In the genomic region with DNA sequence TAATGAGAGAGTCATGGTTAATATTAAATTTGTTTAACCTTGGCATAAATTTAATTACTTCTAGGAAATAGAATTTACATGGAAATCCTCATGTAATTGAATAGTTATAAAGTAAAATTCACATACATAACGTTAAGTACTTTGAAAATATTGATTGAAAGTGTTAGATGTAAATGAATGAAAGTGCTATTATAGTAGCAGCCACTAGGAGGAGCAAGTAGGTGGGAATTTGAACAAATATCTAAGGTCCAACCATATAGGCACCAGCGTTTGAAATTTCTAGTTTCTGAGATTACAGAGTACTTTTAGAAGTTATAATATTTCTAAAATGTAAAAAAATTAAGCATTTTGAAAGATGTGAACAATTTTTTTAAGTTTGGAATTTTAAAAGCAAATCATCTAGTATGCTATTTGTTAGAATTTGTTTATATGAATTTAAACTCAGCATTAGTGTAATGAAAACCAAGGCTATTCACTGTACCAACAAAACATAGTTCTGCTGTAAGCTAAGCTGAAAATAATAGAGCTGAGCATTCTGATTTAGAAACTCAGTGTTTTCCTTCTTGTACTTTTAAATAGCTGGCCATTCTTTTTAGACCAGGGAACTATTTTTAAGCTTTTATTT, we compare ENCODE assay signal across 8 cellular contexts. TPM values are rescaled to one million over a fixed set of nuclear protein-coding genes. Genes with fewer than 3 reads are reported as not detected.
A peak's percentile ranks its signal among the peaks of the same experiment; 100 is the strongest.
DNase-seq lines count a peak whose midpoint lies in the region; ATAC-seq, FAIRE-seq and TF ChIP-seq lines count a peak whose summit lies in the region.

No MANE protein-coding gene starts in this region.

- no TSS peak for BruUV-seq in mammary epithelial cell (replicated peaks; lab: Mats Ljungman, UMichigan)

- intact Hi-C loops in mammary epithelial cell (cut with micrococcal nuclease) (loop anchor here (1.0 to 10.0 kb wide), 3 partner anchors 69 to 222 kb away; no protein-coding TSS in a partner anchor), upper lobe of right lung (cut with DNase I) (no loop called here)

- H2AFZ ChIP-seq in mammary epithelial cell (ENCODE audit: low read depth, low read length), result no peak overlapping the region

- H3K79me2 ChIP-seq in mammary epithelial cell (ENCODE audit: insufficient read depth, low read length), result peaks cover 58% of the 10 kb centered on the region

- ATAC-seq in GM19463 (IDR thresholded peaks at IDR 0.05; ENCODE audit: unreplicated experiment) (peak; percentile 49), HG03565 (IDR thresholded peaks at IDR 0.05; ENCODE audit: unreplicated experiment) (peak; percentile 53), upper lobe of right lung (peak; percentile 78)

- H3K9ac ChIP-seq in mammary epithelial cell (ENCODE audit: insufficient read depth, low read length), result peak overlapping the region; percentile 20

- TF ChIP-seq CTCF in D721Med (IDR thresholded peaks at IDR 0.05; ENCODE audit: insufficient read depth, missing control alignments) (peak; percentile 97), mammary epithelial cell (conservative IDR thresholded peaks at IDR 0.05 in 1 of 2, IDR thresholded peaks at IDR 0.05 in 1 of 2; ENCODE audit: extremely low read depth in 1 of 2, insufficient read depth in 1 of 2, low read depth in 1 of 2, low read length in 2 of 2) (peak; percentile 77 to 90), upper lobe of right lung (IDR thresholded peaks at IDR 0.05) (peak; percentile 91)

- peak; percentile 93 for FAIRE-seq in D721Med (lab: Jason Lieb, UNC)

- H3K4me3 ChIP-seq in mammary epithelial cell (replicated peaks in 1 of 3; ENCODE audit: insufficient read depth in 1 of 3, low read depth in 2 of 3, low read length in 3 of 3) (no peak overlapping the region), upper lobe of right lung (peak overlapping the region; percentile 45)

- in situ Hi-C loops in mammary epithelial cell (cut with MboI; ENCODE audit: low sequenced_read_pairs in 2 of 2), result loop anchor here (25.0 kb wide), 1 partner anchor 154 kb away; no protein-coding TSS in a partner anchor

- peaks cover 13% of the 10 kb centered on the region for H3K4me1 ChIP-seq in mammary epithelial cell (ENCODE audit: insufficient read depth, low read length)
- peaks cover 18% of the 10 kb centered on the region for H3K4me1 ChIP-seq in upper lobe of right lung

- H3K9me3 ChIP-seq in mammary epithelial cell (replicated peaks; ENCODE audit: insufficient read depth, low read length) (no peaks in the 10 kb centered on the region), upper lobe of right lung (no peaks in the 10 kb centered on the region)

- no peaks in the 10 kb centered on the region for H3K36me3 ChIP-seq in mammary epithelial cell (ENCODE audit: insufficient read depth, low read length)
- no peaks in the 10 kb centered on the region for H3K36me3 ChIP-seq in upper lobe of right lung

- H3K27me3 ChIP-seq in mammary epithelial cell (ENCODE audit: insufficient read depth, low read length), result no peaks in the 10 kb centered on the region
- no peaks in the 10 kb centered on the region for H3K27me3 ChIP-seq in upper lobe of right lung

- H4K20me1 ChIP-seq in mammary epithelial cell (ENCODE audit: insufficient read depth, low read length), result no peaks in the 10 kb centered on the region

- no peak for DNase-seq in D721Med (ENCODE audit: insufficient read length, low spot score)
- DNase-seq in NCI-H774 (lab: John Stamatoyannopoulos, UW), result peak; percentile 66
- DNase-seq in mammary epithelial cell, result peak; percentile 29
- peak; percentile 73 for DNase-seq in left kidney (ENCODE audit: low read depth, low spot score)
- DNase-seq in upper lobe of right lung, result no peak
- no peak for DNase-seq in activated gamma-delta T cell treated with Interleukin-2 at 50 U/mL for 16 hours

- H3K4me2 ChIP-seq in mammary epithelial cell (ENCODE audit: insufficient read depth, low read depth, low read length), result peak overlapping the region; percentile 7

- dilution Hi-C loops in mammary epithelial cell (cut with HindIII; ENCODE audit: low sequenced_read_pairs), result no loop called here

- no peak overlapping the region for H3K27ac ChIP-seq in mammary epithelial cell (ENCODE audit: insufficient read depth, low read depth, low read length)
- H3K27ac ChIP-seq in upper lobe of right lung, result no peak overlapping the region

- CTCF ChIA-PET in mammary epithelial cell (lab: Charles Lee; ENCODE audit: low non-redundant PET), result interaction anchor here (0.7 to 0.8 kb wide), 2 partner anchors 26 to 637 kb away, joined by 4 to 7 read pairs; no protein-coding TSS in a partner anchor

- 0% methylated on average over 2 of the region's 2 CpGs for WGBS in mammary epithelial cell (ENCODE audit: low coverage, missing lambda C conversion rate)

RNA-seq across cellular contexts. Expression of gene B3GALT2, which starts 3.3 kb away (rescaled TPM):
- total RNA-seq in mammary epithelial cell, result under 1 TPM in 1 of 2 donors, not detected in 1; 0.12 TPM
- polyA plus RNA-seq in mammary epithelial cell, result 0.02 TPM
- polyA minus RNA-seq in mammary epithelial cell, result not detected
- 6.8 TPM for total RNA-seq in upper lobe of right lung

Comparison
In these comparisons a context has a peak if more than half of its experiments do, and no peak if none do; other contexts are left out.
1. DNase-seq: peak in NCI-H774 (single experiment), mammary epithelial cell (single experiment) and left kidney (single experiment); none in D721Med (single experiment), upper lobe of right lung (single experiment) and activated gamma-delta T cell treated with Interleukin-2 at 50 U/mL for 16 hours (single experiment).
2. Peak in every context shown above with its lines, with median percentiles within 50 percentile points of each other: CTCF ChIP-seq and ATAC-seq.